Comparison of ENCODE assay signal across 18 cellular contexts in the genomic region with DNA sequence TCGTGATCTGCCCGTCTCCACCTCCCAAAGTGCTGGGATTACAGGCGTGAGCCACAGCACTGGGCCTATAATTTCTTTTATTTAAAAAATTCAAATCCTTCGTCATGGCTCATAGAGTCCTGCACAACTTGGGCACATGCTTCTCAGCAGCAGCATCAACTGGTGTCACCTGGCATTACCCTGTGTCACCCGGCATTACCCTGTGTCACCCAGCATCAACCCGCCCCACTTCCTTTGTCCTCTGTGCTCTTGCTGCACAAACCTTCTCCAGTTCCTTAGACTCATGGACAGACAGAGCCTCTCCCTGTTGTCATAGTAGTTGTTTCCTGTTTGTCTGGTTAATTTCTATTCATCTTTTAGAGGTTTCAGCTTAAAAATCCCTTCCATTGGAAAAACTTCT.
DNase-seq lines count a peak whose midpoint lies in the region; ATAC-seq, FAIRE-seq and TF ChIP-seq lines count a peak whose summit lies in the region.
"Had no signal": no experiment of that assay in that cellular context is flagged by ENCODE, and none has a peak within 500 bp of the region (broad histone marks: within the 10 kb centered on the region; RNA-seq: fewer than 3 reads in every experiment).

No MANE protein-coding gene starts in this region.

- no peak for FAIRE-seq in HepG2 (lab: Jason Lieb, UNC)
- FAIRE-seq: GM12892, GM19239, H1, HTR-8/SVneo had no signal

- H3K9ac ChIP-seq in liver (ENCODE audit: low read depth in 1 of 2, low read length in 2 of 2) (peak overlapping the region in 1 of 2 donors; percentile 52), HepG2 (ENCODE audit: insufficient read depth, low read depth, low read length) (no peak overlapping the region)
- H3K9ac ChIP-seq: BLaER1 treated with 17β-estradiol and CSF1 and Interleukin-3, amounts not matched to agents 10 nM and 100 nM had no signal

- H3K79me2 ChIP-seq in HepG2 (ENCODE audit: insufficient read depth, low read length): no peaks in the 10 kb centered on the region

- H3K4me1 ChIP-seq in liver (ENCODE audit: control insufficient read depth in 4 of 4, insufficient read depth in 4 of 4, low read length in 3 of 4): peaks cover 3 to 15% (median 8%) of the 10 kb centered on the region in 4 donors
- H3K4me1 ChIP-seq in HepG2 (ENCODE audit: insufficient read depth, low read length): peaks cover 37% of the 10 kb centered on the region
- peaks cover 11% of the 10 kb centered on the region for H3K4me1 ChIP-seq in mucosa of descending colon (ENCODE audit: low read depth)
- H3K4me1 ChIP-seq in ovary (ENCODE audit: insufficient read depth): no peaks in the 10 kb centered on the region
- H3K4me1 ChIP-seq: HAP-1 had no signal

- H3K36me3 Mint-ChIP-seq in activated naive CD8-positive, alpha-beta T cell treated with anti-CD3 and anti-CD28 coated beads, Interleukin-2, amount 50 U/mL, for 24 hours (ENCODE audit: low read depth): no peaks in the 10 kb centered on the region
- H3K36me3 Mint-ChIP-seq: CD4-positive, CD25-positive, alpha-beta regulatory T cell had no signal

- no peaks in the 10 kb centered on the region for H3K27me3 ChIP-seq in liver (ENCODE audit: control insufficient read depth in 4 of 4, insufficient read depth in 4 of 4, low read length in 3 of 4)
- no peaks in the 10 kb centered on the region; a peak in 1 of 5 replicates for H3K27me3 ChIP-seq in HepG2 (ENCODE audit: control insufficient read depth in 1 of 2, insufficient read depth in 2 of 2, low read length in 2 of 2)
- H3K27me3 ChIP-seq in ovary: no peaks in the 10 kb centered on the region
- H3K27me3 ChIP-seq: BLaER1 treated with 17β-estradiol and CSF1 and Interleukin-3, amounts not matched to agents 10 nM and 100 nM had no signal

- peak overlapping the region; percentile 62 to 79 for H3K27ac ChIP-seq in liver (ENCODE audit: low read depth in 1 of 2, low read length in 2 of 2)
- H3K27ac ChIP-seq in HepG2 (ENCODE audit: extremely low read length, insufficient read depth, low read length): no peak overlapping the region
- no peak overlapping the region for H3K27ac ChIP-seq in ovary
- H3K27ac ChIP-seq: BLaER1 treated with 17β-estradiol and CSF1 and Interleukin-3, amounts not matched to agents 10 nM and 100 nM had no signal

- H2AFZ ChIP-seq in HepG2 (ENCODE audit: low read length): no peak overlapping the region

- no peak overlapping the region for H3K4me3 ChIP-seq in liver (ENCODE audit: low read depth in 1 of 3, low read length in 3 of 3)
- no peak overlapping the region for H3K4me3 ChIP-seq in HepG2 (replicated peaks in 1 of 3; ENCODE audit: insufficient read depth in 1 of 3, low read depth in 2 of 3, low read length in 3 of 3)
- no peak overlapping the region for H3K4me3 ChIP-seq in mucosa of descending colon
- H3K4me3 ChIP-seq in ovary: no peak overlapping the region
- H3K4me3 ChIP-seq: BLaER1 treated with 17β-estradiol and CSF1 and Interleukin-3, amounts not matched to agents 10 nM and 100 nM; HAP-1 had no signal

- H3K4me3 Mint-ChIP-seq in activated naive CD8-positive, alpha-beta T cell treated with anti-CD3 and anti-CD28 coated beads, Interleukin-2, amount 50 U/mL, for 24 hours: no peak overlapping the region

- no peak for TF ChIP-seq RAD21 in liver (IDR thresholded peaks at IDR 0.05)
- no peak for TF ChIP-seq RAD21 in HepG2 (CRISPR knock-in tag; IDR thresholded peaks at IDR 0.05)

- BruUV-seq in HepG2 (replicated peaks; lab: Mats Ljungman, UMichigan): no TSS peak

- 94% methylated on average over 6 of the region's 6 CpGs for WGBS in liver
- 76% methylated on average over 6 of the region's 6 CpGs for WGBS in HepG2 (ENCODE audit: low lambda C conversion rate)
- WGBS in ovary, 3 donors: 90 to 92% (median 90%) methylated on average over 6 of the region's 6 CpGs

- no peaks in the 10 kb centered on the region for H3K9me3 Mint-ChIP-seq in activated naive CD8-positive, alpha-beta T cell treated with anti-CD3 and anti-CD28 coated beads, Interleukin-2, amount 50 U/mL, for 24 hours

- TF ChIP-seq CTCF in liver (IDR thresholded peaks at IDR 0.05; ENCODE audit: low read depth, low read length, missing input control): no peak
- no peak for TF ChIP-seq CTCF in HepG2 (CRISPR knock-in tag; IDR thresholded peaks at IDR 0.05)
- no peak for TF ChIP-seq CTCF in mucosa of descending colon (IDR thresholded peaks at IDR 0.05)
- TF ChIP-seq CTCF in ovary (IDR thresholded peaks at IDR 0.05): no peak

- TF ChIP-seq POLR2A in HepG2 (IDR thresholded peaks at IDR 0.05; ENCODE audit: insufficient read depth in 1 of 2, low read depth in 2 of 2, low read length in 2 of 2) (no peak), ovary (IDR thresholded peaks at IDR 0.05) (no peak)

- no peak for TF ChIP-seq EP300 in HepG2 (IDR thresholded peaks at IDR 0.05; ENCODE audit: low read depth in 2 of 2, low read length in 2 of 2)
- TF ChIP-seq EP300 in HepG2 (CRISPR knock-in tag; IDR thresholded peaks at IDR 0.05; ENCODE audit: borderline replicate concordance): no peak
- no peak for TF ChIP-seq EP300 in ovary (IDR thresholded peaks at IDR 0.05)

- H3K9me3 ChIP-seq in liver (ENCODE audit: control insufficient read depth in 4 of 4, low read length in 3 of 4) (no peaks in the 10 kb centered on the region), HepG2 (ENCODE audit: low read length) (no peaks in the 10 kb centered on the region), mucosa of descending colon (no peaks in the 10 kb centered on the region), ovary (no peaks in the 10 kb centered on the region)
- H3K9me3 ChIP-seq: BLaER1 treated with 17β-estradiol and CSF1 and Interleukin-3, amounts not matched to agents 10 nM and 100 nM; HAP-1 had no signal

- H3K4me2 ChIP-seq in HepG2 (ENCODE audit: low read depth, low read length): no peak overlapping the region; the same call in 1 of the 2 replicates
- H3K4me2 ChIP-seq: BLaER1 treated with 17β-estradiol and CSF1 and Interleukin-3, amounts not matched to agents 10 nM and 100 nM had no signal

- ATAC-seq in HepG2 (no peak), esophagus mucosa (peak; percentile 88), mucosa of descending colon (peak; percentile 63), left cardiac atrium (no peak)
- no peak for ATAC-seq in activated naive CD8-positive, alpha-beta T cell treated with anti-CD3 and anti-CD28 coated beads, Interleukin-2, amount 50 U/mL, for 24 hours

- no peaks in the 10 kb centered on the region for H3K4me1 Mint-ChIP-seq in activated naive CD8-positive, alpha-beta T cell treated with anti-CD3 and anti-CD28 coated beads, Interleukin-2, amount 50 U/mL, for 24 hours
- H3K4me1 Mint-ChIP-seq: CD4-positive, CD25-positive, alpha-beta regulatory T cell had no signal

- no peaks in the 10 kb centered on the region for H4K20me1 ChIP-seq in HepG2 (ENCODE audit: insufficient read depth, low read length)
- H4K20me1 ChIP-seq: BLaER1 treated with 17β-estradiol and CSF1 and Interleukin-3, amounts not matched to agents 10 nM and 100 nM had no signal

- no peak overlapping the region for H3K27ac Mint-ChIP-seq in activated naive CD8-positive, alpha-beta T cell treated with anti-CD3 and anti-CD28 coated beads, Interleukin-2, amount 50 U/mL, for 24 hours
- H3K27ac Mint-ChIP-seq: CD4-positive, CD25-positive, alpha-beta regulatory T cell had no signal

- DNase-seq in HepG2 (ENCODE audit: low spot score) (no peak), mucosa of descending colon (no peak), ovary (no peak), left cardiac atrium (no peak)
- DNase-seq in activated naive CD8-positive, alpha-beta T cell treated with anti-CD3 and anti-CD28 coated beads, Interleukin-2, amount 50 U/mL, for 24 hours: no peak
- DNase-seq: 8988T; CD4-positive, CD25-positive, alpha-beta regulatory T cell; DMS 273 treated with DMSO at 0.1 percent for 48 hours; DMS79 treated with DMSO at 0.1 percent for 48 hours; GDM1 had no signal

- in situ Hi-C loops in HepG2 (cut with HindIII; ENCODE audit: extremely low pct_ligation_motif_present, low pct_unique_long_range_greater_than_20kb): no loop called here

- CTCF ChIA-PET in HepG2 (lab: Yijun Ruan, JAX; ENCODE audit: low intra/inter-chr PET ratio, low total read pairs): no interaction called here

- POLR2A ChIA-PET in HepG2 (lab: Yijun Ruan, JAX): no interaction called here

- H3K27me3 Mint-ChIP-seq in activated naive CD8-positive, alpha-beta T cell treated with anti-CD3 and anti-CD28 coated beads, Interleukin-2, amount 50 U/mL, for 24 hours: peaks cover 2% of the 10 kb centered on the region

- intact Hi-C loops in HepG2 (cut with micrococcal nuclease; ENCODE audit: unreplicated experiment) (no loop called here), mucosa of descending colon (cut with DNase I, micrococcal nuclease) (no loop called here), ovary (cut with DNase I) (no loop called here), left cardiac atrium (cut with DNase I) (no loop called here)

- H3K36me3 ChIP-seq in liver (ENCODE audit: control insufficient read depth in 4 of 4, insufficient read depth in 3 of 4, low read depth in 1 of 4, low read length in 3 of 4) (no peaks in the 10 kb centered on the region), HepG2 (replicated peaks in 1 of 2; ENCODE audit: control insufficient read depth in 1 of 2, insufficient read depth in 2 of 2, low read length in 2 of 2) (no peaks in the 10 kb centered on the region), mucosa of descending colon (ENCODE audit: low read depth) (no peaks in the 10 kb centered on the region), ovary (no peaks in the 10 kb centered on the region)
- H3K36me3 ChIP-seq: BLaER1 treated with 17β-estradiol and CSF1 and Interleukin-3, amounts not matched to agents 10 nM and 100 nM; HAP-1 had no signal

TF ChIP-seq in HepG2, 621 proteins besides CTCF, POLR2A, EP300 and RAD21:
- TF ChIP-seq NKX3-1 (CRISPR knock-in tag; IDR thresholded peaks at IDR 0.05) (no peak), ZNF263 (CRISPR knock-in tag; IDR thresholded peaks at IDR 0.05) (no peak), SRF (IDR thresholded peaks at IDR 0.05; ENCODE audit: low read depth, low read length) (no peak)

Comparison
In these comparisons a context has a peak if more than half of its experiments do, and no peak if none do; other contexts are left out.
1. H3K27ac ChIP-seq: peak in liver (2 of 2); none in HepG2 (single experiment) and ovary (0 of 2).
2. ATAC-seq: peak in esophagus mucosa (single experiment) and mucosa of descending colon (single experiment); none in HepG2 (single experiment), activated naive CD8-positive, alpha-beta T cell treated with anti-CD3 and anti-CD28 coated beads, Interleukin-2, amount 50 U/mL, for 24 hours (single experiment) and left cardiac atrium (0 of 2).